In genomic region chr9:127505396-127506116, GRCh38 we compare ENCODE assay signal across 8 cellular contexts. TPM values are rescaled to one million over a fixed set of nuclear protein-coding genes. Genes with fewer than 3 reads are reported as not detected.
A peak's percentile ranks its signal among the peaks of the same experiment; 100 is the strongest.
DNase-seq lines count a peak whose midpoint lies in the region; ATAC-seq and TF ChIP-seq lines count a peak whose summit lies in the region.

No MANE protein-coding gene starts in this region.

- TF ChIP-seq EP300 in esophagus muscularis mucosa (IDR thresholded peaks at IDR 0.05), result no peak

- peaks cover 69% of the 10 kb centered on the region for H3K36me3 ChIP-seq in BJ (ENCODE audit: control insufficient read depth, insufficient read depth, low read length)
- H3K36me3 ChIP-seq in HEK293 (ENCODE audit: control insufficient read depth in 2 of 2, insufficient read depth in 1 of 2, low read length in 2 of 2), result peaks cover 0 to 49% of the 10 kb centered on the region in 2 experiments; a peak in 2 of 3 replicates
- H3K36me3 ChIP-seq in WERI-Rb-1, result peaks cover 62% of the 10 kb centered on the region
- peaks cover 30 to 97% (median 86%) of the 10 kb centered on the region in 4 donors for H3K36me3 ChIP-seq in esophagus muscularis mucosa

- H3K27me3 ChIP-seq in BJ (ENCODE audit: control insufficient read depth, insufficient read depth, low read length) (no peaks in the 10 kb centered on the region), WERI-Rb-1 (ENCODE audit: insufficient read depth, low read depth, severe bottlenecking) (no peaks in the 10 kb centered on the region), esophagus muscularis mucosa (no peaks in the 10 kb centered on the region)

- TF ChIP-seq CTCF in BJ (IDR thresholded peaks at IDR 0.05; ENCODE audit: insufficient read depth, low read depth, low read length), result peak; percentile 67
- TF ChIP-seq CTCF in HEK293 (tag by site-specific recombination; IDR thresholded peaks at IDR 0.05), result peak; percentile 27; the same call in 1 of the 2 replicates
- peak; percentile 80 for TF ChIP-seq CTCF in WERI-Rb-1 (IDR thresholded peaks at IDR 0.05; ENCODE audit: low read depth, low read length)
- peak; percentile 21 to 48 (median 34) for TF ChIP-seq CTCF in esophagus muscularis mucosa (IDR thresholded peaks at IDR 0.05)
- peak; percentile 50 for TF ChIP-seq CTCF in progenitor cell of endocrine pancreas (IDR thresholded peaks at IDR 0.05; ENCODE audit: unreplicated experiment)

- no peak for TF ChIP-seq POLR2A in esophagus muscularis mucosa (IDR thresholded peaks at IDR 0.05; ENCODE audit: low read depth)

- H3K27me3 Mint-ChIP-seq in progenitor cell of endocrine pancreas, result no peaks in the 10 kb centered on the region

- H3K4me1 Mint-ChIP-seq in progenitor cell of endocrine pancreas (ENCODE audit: low read depth), result no peaks in the 10 kb centered on the region

- CTCF ChIA-PET in BJ (lab: Yijun Ruan, JAX) (interaction anchor here (1.3 to 2.7 kb wide), 7 partner anchors 11 to 81 kb away, joined by 3 to 21 read pairs (median 5); no protein-coding TSS in a partner anchor), HEK293 (lab: Yijun Ruan, JAX) (interaction anchor here (0.6 to 4.2 kb wide), 12 partner anchors 11 to 597 kb away, joined by 3 to 120 read pairs (median 6); partner anchors contain the start of gene TOR2A)

- no peak for DNase-seq in BJ (ENCODE audit: low read depth)
- DNase-seq in WERI-Rb-1, result peak; percentile 83
- DNase-seq in esophagus muscularis mucosa (ENCODE audit: extremely low spot score), result no peak
- peak; percentile 35 for DNase-seq in progenitor cell of endocrine pancreas (ENCODE audit: low spot score, unreplicated experiment)

- H3K4me1 ChIP-seq in HEK293 (ENCODE audit: control insufficient read depth, insufficient read depth, low read length), result no peaks in the 10 kb centered on the region
- peaks cover 9 to 14% (median 13%) of the 10 kb centered on the region in 4 donors for H3K4me1 ChIP-seq in esophagus muscularis mucosa

- ATAC-seq in GM19351 (IDR thresholded peaks at IDR 0.05; ENCODE audit: unreplicated experiment), result no peak
- ATAC-seq in GM21619 (IDR thresholded peaks at IDR 0.05; ENCODE audit: unreplicated experiment), result no peak
- ATAC-seq in GM18909 (IDR thresholded peaks at IDR 0.05; ENCODE audit: poor library complexity, unreplicated experiment), result no peak

- H3K9me3 ChIP-seq in HEK293 (ENCODE audit: control insufficient read depth, insufficient read depth, low read depth, low read length) (no peaks in the 10 kb centered on the region), WERI-Rb-1 (ENCODE audit: severe bottlenecking) (no peaks in the 10 kb centered on the region), esophagus muscularis mucosa (no peaks in the 10 kb centered on the region)

- no peak overlapping the region for H3K27ac Mint-ChIP-seq in progenitor cell of endocrine pancreas

- POLR2A ChIA-PET in BJ (lab: Charles Lee), result no interaction called here
- POLR2A ChIA-PET in HEK293 (lab: Yijun Ruan, JAX), result no interaction called here

- H3K4me3 Mint-ChIP-seq in progenitor cell of endocrine pancreas (ENCODE audit: low read depth), result no peak overlapping the region

- intact Hi-C loops in esophagus muscularis mucosa (cut with DNase I), result loop anchor here (10.0 kb wide), 1 partner anchor 419 kb away; no protein-coding TSS in a partner anchor

- H3K36me3 Mint-ChIP-seq in progenitor cell of endocrine pancreas (ENCODE audit: insufficient read depth), result peaks cover 1% of the 10 kb centered on the region

- H3K4me3 ChIP-seq in BJ (ENCODE audit: low read depth, low read length) (no peak overlapping the region), HEK293 (ENCODE audit: low read depth, low read length) (no peak overlapping the region), WERI-Rb-1 (ENCODE audit: low read depth, low read length) (no peak overlapping the region), esophagus muscularis mucosa (no peak overlapping the region)

- H3K27ac ChIP-seq in HEK293 (ENCODE audit: extremely low read depth, low read depth, low read length) (no peak overlapping the region), WERI-Rb-1 (peak overlapping the region; percentile 39), esophagus muscularis mucosa (replicated peaks in 1 of 4) (peak overlapping the region in 2 of 4 donors; percentile 33 to 34)

- 78% methylated on average over 14 of the region's 16 CpGs for WGBS in esophagus muscularis mucosa

- H3K9me3 Mint-ChIP-seq in progenitor cell of endocrine pancreas (ENCODE audit: low read depth), result no peaks in the 10 kb centered on the region

TF ChIP-seq in HEK293, 187 proteins besides CTCF, POLR2A, EP300 and RAD21:
- TF ChIP-seq MEIS1 (CRISPR knock-in tag; IDR thresholded peaks at IDR 0.05; ENCODE audit: borderline replicate concordance), result no peak
- TF ChIP-seq ZNF830 (tag by site-specific recombination; IDR thresholded peaks at IDR 0.05; ENCODE audit: low read depth), result no peak
- TF ChIP-seq PRDM1 (tag by site-specific recombination; IDR thresholded peaks at IDR 0.05), result no peak
- no peak for TF ChIP-seq ZFP3 (tag by site-specific recombination; IDR thresholded peaks at IDR 0.05; ENCODE audit: low read depth)
- no peak for TF ChIP-seq ZNF23 (tag by site-specific recombination; IDR thresholded peaks at IDR 0.05; ENCODE audit: borderline replicate concordance)
- no peak for TF ChIP-seq ZBTB10 (tag by site-specific recombination; IDR thresholded peaks at IDR 0.05)
- TF ChIP-seq YY2 (tag by site-specific recombination; IDR thresholded peaks at IDR 0.05), result no peak
- no peak for TF ChIP-seq ZNF155 (tag by site-specific recombination; IDR thresholded peaks at IDR 0.05)
- TF ChIP-seq ZBTB48 (tag by site-specific recombination; IDR thresholded peaks at IDR 0.05), result no peak
- TF ChIP-seq ZNF488 (tag by site-specific recombination; IDR thresholded peaks at IDR 0.05), result no peak
- TF ChIP-seq KLF8 (tag by site-specific recombination; IDR thresholded peaks at IDR 0.05), result no peak
- TF ChIP-seq SP7 (tag by site-specific recombination; IDR thresholded peaks at IDR 0.05), result no peak
- TF ChIP-seq ZNF433 (tag by site-specific recombination; IDR thresholded peaks at IDR 0.05; ENCODE audit: low read depth), result no peak
- no peak for TF ChIP-seq ZFP69B (tag by site-specific recombination; IDR thresholded peaks at IDR 0.05)
TF ChIP-seq in HEK293: peak in this region for 0.

RNA-seq across cellular contexts. Expression of gene LRSAM1, which starts 54.2 kb away (rescaled TPM):
- 3.5 and 5.2 TPM in 2 replicates for polyA plus RNA-seq in BJ (2011; rRNA removed)
- 4.5 and 4.6 TPM in 2 replicates for polyA minus RNA-seq in BJ (2011; rRNA and poly(A)+ RNA removed)
- total RNA-seq in esophagus muscularis mucosa (10 to 100 TPM; 13.6 to 26.2 (median 18.8) TPM), progenitor cell of endocrine pancreas (28.5 TPM in 2 replicates)

RNA-seq across cellular contexts. Expression of gene RPL12, which starts 54.4 kb away (rescaled TPM):
- 2,343 and 2,359 TPM in 2 replicates for polyA plus RNA-seq in BJ (2011; rRNA removed)
- 989 and 1,794 TPM in 2 replicates for polyA minus RNA-seq in BJ (2011; rRNA and poly(A)+ RNA removed)
- total RNA-seq in esophagus muscularis mucosa (1,000 to 10,000 TPM in 3 of 4 donors, 100 to 1,000 TPM in 1; 880 to 2,334 (median 1,732) TPM), progenitor cell of endocrine pancreas (1,044 and 1,067 TPM in 2 replicates)

Comparison
In these comparisons a context has a peak if more than half of its experiments do, and no peak if none do; other contexts are left out.
1. DNase-seq: peak in WERI-Rb-1 (single experiment) and progenitor cell of endocrine pancreas (single experiment); none in BJ (single experiment) and esophagus muscularis mucosa (single experiment).
2. CTCF ChIP-seq: peak in every context shown above with its lines; median percentile 80 in WERI-Rb-1; 67 in BJ; 50 in progenitor cell of endocrine pancreas; 34 in esophagus muscularis mucosa; 27 in HEK293.